In genomic region chr14:65228956-65229355, GRCh38 we compare ENCODE assay signal across 3 cellular contexts.
TF ChIP-seq lines count a peak whose summit lies in the region.

No MANE protein-coding gene starts in this region.

TF ChIP-seq in SK-N-SH, 30 proteins besides CTCF, POLR2A, EP300 and RAD21:
- TF ChIP-seq, protein P1, sequence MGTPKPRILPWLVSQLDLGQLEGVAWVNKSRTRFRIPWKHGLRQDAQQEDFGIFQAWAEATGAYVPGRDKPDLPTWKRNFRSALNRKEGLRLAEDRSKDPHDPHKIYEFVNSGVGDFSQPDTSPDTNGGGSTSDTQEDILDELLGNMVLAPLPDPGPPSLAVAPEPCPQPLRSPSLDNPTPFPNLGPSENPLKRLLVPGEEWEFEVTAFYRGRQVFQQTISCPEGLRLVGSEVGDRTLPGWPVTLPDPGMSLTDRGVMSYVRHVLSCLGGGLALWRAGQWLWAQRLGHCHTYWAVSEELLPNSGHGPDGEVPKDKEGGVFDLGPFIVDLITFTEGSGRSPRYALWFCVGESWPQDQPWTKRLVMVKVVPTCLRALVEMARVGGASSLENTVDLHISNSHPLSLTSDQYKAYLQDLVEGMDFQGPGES (IDR thresholded peaks at IDR 0.05; ENCODE audit: low read depth, low read length), result no peak
- no peak for TF ChIP-seq TCF12 (IDR thresholded peaks at IDR 0.05)
- TF ChIP-seq NFIC (IDR thresholded peaks at IDR 0.05; ENCODE audit: borderline replicate concordance), result no peak
- TF ChIP-seq, protein P2, sequence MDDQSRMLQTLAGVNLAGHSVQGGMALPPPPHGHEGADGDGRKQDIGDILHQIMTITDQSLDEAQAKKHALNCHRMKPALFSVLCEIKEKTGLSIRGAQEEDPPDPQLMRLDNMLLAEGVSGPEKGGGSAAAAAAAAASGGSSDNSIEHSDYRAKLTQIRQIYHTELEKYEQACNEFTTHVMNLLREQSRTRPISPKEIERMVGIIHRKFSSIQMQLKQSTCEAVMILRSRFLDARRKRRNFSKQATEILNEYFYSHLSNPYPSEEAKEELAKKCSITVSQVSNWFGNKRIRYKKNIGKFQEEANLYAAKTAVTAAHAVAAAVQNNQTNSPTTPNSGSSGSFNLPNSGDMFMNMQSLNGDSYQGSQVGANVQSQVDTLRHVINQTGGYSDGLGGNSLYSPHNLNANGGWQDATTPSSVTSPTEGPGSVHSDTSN (IDR thresholded peaks at IDR 0.05), result no peak
- TF ChIP-seq REST (IDR thresholded peaks at IDR 0.05; ENCODE audit: low read depth, low read length), result no peak
- no peak for TF ChIP-seq SMC3 (IDR thresholded peaks at IDR 0.05; ENCODE audit: low read depth, low read length)
- TF ChIP-seq NRF1 (IDR thresholded peaks at IDR 0.05; ENCODE audit: low read depth, low read length), result no peak
- no peak for TF ChIP-seq GABPA (IDR thresholded peaks at IDR 0.05; ENCODE audit: low read depth)
- TF ChIP-seq RCOR1 (IDR thresholded peaks at IDR 0.05; ENCODE audit: low read length), result no peak
- TF ChIP-seq, protein P3, sequence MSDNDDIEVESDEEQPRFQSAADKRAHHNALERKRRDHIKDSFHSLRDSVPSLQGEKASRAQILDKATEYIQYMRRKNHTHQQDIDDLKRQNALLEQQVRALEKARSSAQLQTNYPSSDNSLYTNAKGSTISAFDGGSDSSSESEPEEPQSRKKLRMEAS (IDR thresholded peaks at IDR 0.05; ENCODE audit: low read depth), result no peak
- no peak for TF ChIP-seq JUND (IDR thresholded peaks at IDR 0.05)
- TF ChIP-seq YY1 (IDR thresholded peaks at IDR 0.05; ENCODE audit: low read depth), result no peak
- TF ChIP-seq GATA2 (CRISPR knock-in tag; IDR thresholded peaks at IDR 0.05), result no peak
- TF ChIP-seq FOXJ3 (CRISPR knock-in tag; IDR thresholded peaks at IDR 0.05), result no peak
- no peak for TF ChIP-seq TEAD4 (IDR thresholded peaks at IDR 0.05; ENCODE audit: borderline replicate concordance, insufficient read depth)
- no peak for TF ChIP-seq MEF2A (IDR thresholded peaks at IDR 0.05; ENCODE audit: borderline replicate concordance, low read depth)
- TF ChIP-seq RXRA (IDR thresholded peaks at IDR 0.05; ENCODE audit: borderline replicate concordance, low read depth), result no peak

TF ChIP-seq in SK-N-SH treated with all-trans-retinoic acid at 6 μM for 48 hours, 23 proteins besides CTCF, POLR2A, EP300 and RAD21:
- TF ChIP-seq CSRNP3 (CRISPR knock-in tag; IDR thresholded peaks at IDR 0.05) (no peak), ZNF565 (CRISPR knock-in tag; conservative IDR thresholded peaks at IDR 0.05; ENCODE audit: low read depth) (no peak), GLIS3 (CRISPR knock-in tag; IDR thresholded peaks at IDR 0.05) (no peak), PPARA (CRISPR knock-in tag; IDR thresholded peaks at IDR 0.05; ENCODE audit: borderline replicate concordance) (no peak), POU6F1 (CRISPR knock-in tag; IDR thresholded peaks at IDR 0.05; ENCODE audit: borderline replicate concordance, low read depth) (no peak), ISL1 (CRISPR knock-in tag; IDR thresholded peaks at IDR 0.05) (no peak), ZFP3 (CRISPR knock-in tag; IDR thresholded peaks at IDR 0.05) (no peak)

TF ChIP-seq in H1, 55 proteins besides CTCF, POLR2A, EP300 and RAD21:
- TF ChIP-seq HDAC2 (IDR thresholded peaks at IDR 0.05; ENCODE audit: borderline replicate concordance in 1 of 2, low read depth in 2 of 2, low read length in 2 of 2) (peak in 1 of 2 experiments; percentile 22; a peak in 1 of 4 replicates), CBX8 (IDR thresholded peaks at IDR 0.05; ENCODE audit: borderline replicate concordance, low read depth, low read length) (no peak), ASH2L (IDR thresholded peaks at IDR 0.05; ENCODE audit: low read length) (no peak), NRF1 (IDR thresholded peaks at IDR 0.05; ENCODE audit: low read depth, low read length) (no peak), BRCA1 (IDR thresholded peaks at IDR 0.05; ENCODE audit: low read depth, low read length) (no peak), E2F6 (IDR thresholded peaks at IDR 0.05) (no peak), ZNF274 (IDR thresholded peaks at IDR 0.05; ENCODE audit: borderline replicate concordance, extremely low read depth, low read length) (no peak), KDM1A (IDR thresholded peaks at IDR 0.05; ENCODE audit: borderline replicate concordance, low read length) (peak; percentile 57; the same call in 1 of the 2 replicates), FOSL1 (IDR thresholded peaks at IDR 0.05; ENCODE audit: insufficient read depth, low read depth, low read length) (no peak)
